11 cellular contexts compared by ENCODE assay signal in the genomic region with DNA sequence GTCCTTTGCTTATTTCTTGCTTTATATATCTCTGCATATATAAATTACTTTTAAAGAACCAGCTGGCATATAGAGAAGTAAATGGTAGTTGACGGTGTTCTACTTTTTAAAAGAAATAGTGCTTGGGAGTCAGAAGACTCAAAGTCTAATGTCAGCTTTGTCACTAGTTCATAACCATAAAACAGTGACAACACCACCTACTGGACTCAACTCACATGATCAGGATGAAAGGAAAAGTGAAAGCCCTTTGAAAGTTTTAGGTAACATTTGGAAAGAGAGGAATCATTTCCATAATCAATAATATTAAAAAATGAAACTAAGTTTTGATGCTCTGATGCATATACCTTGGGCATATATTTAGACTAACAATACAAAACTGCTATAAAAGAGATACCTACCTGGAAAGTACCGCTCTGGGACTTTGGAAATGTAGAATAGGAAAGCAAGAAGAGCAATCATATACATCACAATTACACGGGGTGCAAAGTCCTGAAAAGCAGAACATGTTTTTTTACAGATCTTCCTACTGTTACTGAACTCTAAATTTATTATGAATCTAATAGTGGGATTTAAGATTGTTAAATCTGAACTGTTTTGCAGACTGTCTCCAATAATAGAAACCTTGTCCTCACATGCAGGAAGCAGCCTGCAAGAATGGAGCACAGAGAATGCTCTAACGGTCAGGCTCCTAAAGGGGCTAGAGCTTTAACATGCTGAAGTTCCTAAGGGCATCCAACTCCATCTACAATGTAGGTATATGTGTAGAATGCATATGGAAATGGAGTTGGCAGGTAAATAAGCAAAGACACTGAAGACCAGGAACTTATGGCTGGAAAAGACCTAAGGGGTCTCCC. TPM values are rescaled to one million over a fixed set of nuclear protein-coding genes. Genes with fewer than 3 reads are reported as not detected.
DNase-seq lines count a peak whose midpoint lies in the region; ATAC-seq, FAIRE-seq and TF ChIP-seq lines count a peak whose summit lies in the region.
"Had no signal": no experiment of that assay in that cellular context is flagged by ENCODE, and none has a peak within 500 bp of the region (broad histone marks: within the 10 kb centered on the region; RNA-seq: fewer than 3 reads in every experiment).

No MANE protein-coding gene starts in this region.

- DNase-seq in left ventricle myocardium inferior (no peak), Right ventricle myocardium inferior (ENCODE audit: missing footprints) (no peak), RCC 7860 (ENCODE audit: low spot score) (no peak), occipital lobe (lab: John Stamatoyannopoulos, UW) (no peak)
- DNase-seq: NCI-H187 treated with DMSO at 0.1 percent for 48 hours; Peyer's patch; stimulated activated naive B cell treated with anti-CD40 and anti-IgM and Interleukin-4, amounts not matched to agents 10 μg/mL and 1 μg/mL and 100 μg/mL, for 72 hours had no signal

- H3K4me3 ChIP-seq in left ventricle myocardium inferior: no peak overlapping the region
- no peak overlapping the region for H3K4me3 ChIP-seq in gastroesophageal sphincter

- H3K27ac ChIP-seq in left ventricle myocardium inferior (replicated peaks) (no peak overlapping the region), gastroesophageal sphincter (no peak overlapping the region)

- H3K4me1 ChIP-seq in left ventricle myocardium inferior: peaks cover 7% of the 10 kb centered on the region
- H3K4me1 ChIP-seq in gastroesophageal sphincter: no peaks in the 10 kb centered on the region
- H3K4me1 ChIP-seq: Peyer's patch had no signal

- intact Hi-C loops in left ventricle myocardium inferior (cut with micrococcal nuclease): no loop called here
- intact Hi-C loops in Right ventricle myocardium inferior (cut with DNase I): no loop called here

- no peak for TF ChIP-seq EP300 in gastroesophageal sphincter (IDR thresholded peaks at IDR 0.05)

- ATAC-seq in Right ventricle myocardium inferior: no peak
- ATAC-seq in HG03565 (IDR thresholded peaks at IDR 0.05; ENCODE audit: unreplicated experiment): peak; percentile 51
- ATAC-seq in gastroesophageal sphincter: no peak
- ATAC-seq in HG03442 (IDR thresholded peaks at IDR 0.05; ENCODE audit: unreplicated experiment): no peak
- ATAC-seq: stimulated activated naive B cell treated with anti-CD40 and anti-IgM and Interleukin-4, amounts not matched to agents 10 μg/mL and 1 μg/mL and 100 μg/mL, for 72 hours had no signal

- TF ChIP-seq POLR2A in gastroesophageal sphincter (IDR thresholded peaks at IDR 0.05): no peak

- TF ChIP-seq CTCF in left ventricle myocardium inferior (IDR thresholded peaks at IDR 0.05; ENCODE audit: borderline replicate concordance) (peak; percentile 32), gastroesophageal sphincter (IDR thresholded peaks at IDR 0.05) (no peak)

- H3K9me3 ChIP-seq in left ventricle myocardium inferior (replicated peaks): no peaks in the 10 kb centered on the region
- no peaks in the 10 kb centered on the region for H3K9me3 ChIP-seq in gastroesophageal sphincter
- H3K9me3 ChIP-seq: Peyer's patch had no signal

- no peaks in the 10 kb centered on the region for H3K27me3 ChIP-seq in left ventricle myocardium inferior (ENCODE audit: low read depth)
- H3K27me3 ChIP-seq in gastroesophageal sphincter: no peaks in the 10 kb centered on the region
- H3K27me3 ChIP-seq: Peyer's patch had no signal

- WGBS in gastroesophageal sphincter (ENCODE audit: low coverage in 1 of 2), 2 donors: 65 to 70% methylated on average over 3 to 4 of the region's 4 CpGs

- H3K36me3 ChIP-seq in left ventricle myocardium inferior: peaks cover 37% of the 10 kb centered on the region
- peaks cover 0 to 66% of the 10 kb centered on the region in 2 donors for H3K36me3 ChIP-seq in gastroesophageal sphincter

- FAIRE-seq in colon (lab: Jason Lieb, UNC): peak; percentile 68
- FAIRE-seq in RCC 7860 (lab: Jason Lieb, UNC): no peak

RNA-seq across cellular contexts. Expression of a gene that starts 15.6 kb away (rescaled TPM):
- 9.8 TPM for total RNA-seq in left ventricle myocardium inferior
- 6.9 TPM for total RNA-seq in Right ventricle myocardium inferior
- total RNA-seq in gastroesophageal sphincter: 10 to 100 TPM; 22.8 to 76.0 (median 48.0) TPM
- total RNA-seq in occipital lobe: 51.8 TPM
